ENCODE assay signal across 20 cellular contexts in genomic region chr10:6602700-6603084, GRCh38.
"Had no signal": no experiment of that assay in that cellular context is flagged by ENCODE, and none has a peak within 500 bp of the region (broad histone marks: within the 10 kb centered on the region; RNA-seq: fewer than 3 reads in every experiment).

No MANE protein-coding gene starts in this region.

- H3K27me3 Mint-ChIP-seq: activated T-cell treated with anti-CD3 and anti-CD28 coated beads, Interleukin-2, amount 50 U/mL, for 24 hours; natural killer cell treated with Interleukin-12 subunit alpha and Interleukin-12 subunit beta and Interleukin-15 and Interleukin-18, amount 100 ng/mL, for 72 hours had no signal

- H3K27ac ChIP-seq: cardiac muscle cell, epithelial cell of prostate, foreskin keratinocyte, left ventricle myocardium inferior, right atrium auricular region, SK-N-MC, testis had no signal

- DNase-seq: activated B cell treated with CpG ODN at 0.5 μM for 24 hours; activated CD4-positive, alpha-beta T cell treated with anti-CD3 and anti-CD28 coated beads for 48 hours; activated CD8-positive, alpha-beta T cell treated with anti-CD3 and anti-CD28 coated beads, Interleukin-2, amount 10 ng/mL, durations not matched to agents 7 days and 5 days; activated T-cell treated with anti-CD3 and anti-CD28 coated beads, Interleukin-2, amount 50 U/mL, for 24 hours; amniotic stem cell; endodermal cell; foreskin keratinocyte; kidney; left ventricle myocardium inferior; mammary epithelial cell; stimulated activated CD4-positive, alpha-beta T cell treated with anti-CD3 and anti-CD28 coated beads, Interleukin-2, amount 100 ng/mL, for 24 hours; stimulated activated naive CD8-positive, alpha-beta T cell treated with anti-CD3 and anti-CD28 coated beads, Interleukin-15, Interleukin-2, amounts not matched to agents 100 U/mL and 50 U/mL, for 24 hours; testis had no signal

- H3K27ac Mint-ChIP-seq: activated B cell treated with CpG ODN at 0.5 μM for 24 hours, endodermal cell, type B pancreatic cell had no signal

- H3K9me3 Mint-ChIP-seq: activated B cell treated with CpG ODN at 0.5 μM for 24 hours, type B pancreatic cell had no signal

- H3K9me3 ChIP-seq: left ventricle myocardium inferior, right atrium auricular region, testis had no signal

- ATAC-seq: activated CD8-positive, alpha-beta T cell treated with anti-CD3 and anti-CD28 coated beads, Interleukin-2, amount 10 ng/mL, durations not matched to agents 7 days and 5 days; activated naive CD4-positive, alpha-beta T cell treated with anti-CD3 and anti-CD28 coated beads, Interleukin-2, amount 50 U/mL, for 72 hours; foreskin keratinocyte; natural killer cell treated with Interleukin-12 subunit alpha and Interleukin-12 subunit beta and Interleukin-15 and Interleukin-18, amount 100 ng/mL, for 72 hours; stimulated activated naive CD8-positive, alpha-beta T cell treated with anti-CD3 and anti-CD28 coated beads, Interleukin-15, Interleukin-2, amounts not matched to agents 100 U/mL and 50 U/mL, for 24 hours had no signal

- H3K36me3 Mint-ChIP-seq: type B pancreatic cell had no signal

- H3K4me3 Mint-ChIP-seq: activated B cell treated with CpG ODN at 0.5 μM for 24 hours; activated T-cell treated with anti-CD3 and anti-CD28 coated beads, Interleukin-2, amount 50 U/mL, for 24 hours; endodermal cell; natural killer cell treated with Interleukin-12 subunit alpha and Interleukin-12 subunit beta and Interleukin-15 and Interleukin-18, amount 100 ng/mL, for 72 hours; type B pancreatic cell had no signal

- H3K27me3 ChIP-seq: cardiac muscle cell, foreskin keratinocyte, right atrium auricular region, testis had no signal
